21 cellular contexts compared by ENCODE assay signal in genomic region chr9:123954921-123955320, GRCh38. TPM values are rescaled to one million over a fixed set of nuclear protein-coding genes. Genes with fewer than 3 reads are reported as not detected.
A peak's percentile ranks its signal among the peaks of the same experiment; 100 is the strongest.
DNase-seq lines count a peak whose midpoint lies in the region; ATAC-seq and TF ChIP-seq lines count a peak whose summit lies in the region.
"Had no signal": no experiment of that assay in that cellular context is flagged by ENCODE, and none has a peak within 500 bp of the region (broad histone marks: within the 10 kb centered on the region; RNA-seq: fewer than 3 reads in every experiment).

No MANE protein-coding gene starts in this region.

- POLR2A ChIA-PET in IMR-90 (lab: Charles Lee; ENCODE audit: unreplicated experiment) = no interaction called here

- H2BK120ac ChIP-seq in IMR-90 (ENCODE audit: low read depth, low read length) = no peak overlapping the region

- H2BK15ac ChIP-seq in IMR-90 (ENCODE audit: low read depth, low read length) = no peak overlapping the region

- H3K27me3 ChIP-seq in IMR-90 (ENCODE audit: control insufficient read depth, insufficient read depth, low read length) (peaks cover 34% of the 10 kb centered on the region), right lobe of liver (no peaks in the 10 kb centered on the region)
- H3K27me3 ChIP-seq: upper lobe of left lung had no signal

- no peak overlapping the region for H3K4ac ChIP-seq in IMR-90 (ENCODE audit: low read depth, low read length)

- CTCF ChIA-PET in IMR-90 (lab: Yijun Ruan, JAX) = interaction anchor here (0.6 kb wide), 1 partner anchor 449 kb away, joined by 3 read pairs; no protein-coding TSS in a partner anchor

- H3K14ac ChIP-seq in IMR-90 (replicated peaks; ENCODE audit: low read depth, low read length) = no peak overlapping the region

- no peaks in the 10 kb centered on the region for H3K9me3 Mint-ChIP-seq in stimulated activated effector memory CD8-positive, alpha-beta T cell treated with anti-CD3 and anti-CD28 coated beads, Interleukin-12 subunit alpha, Interleukin-12 subunit beta, amount 100 ng/mL, for 72 hours
- H3K9me3 Mint-ChIP-seq in stimulated activated naive CD8-positive, alpha-beta T cell treated with anti-CD3 and anti-CD28 coated beads, Interleukin-15, amount 100 ng/mL, for 72 hours = no peaks in the 10 kb centered on the region
- H3K9me3 Mint-ChIP-seq: endodermal cell had no signal

- in situ Hi-C loops in IMR-90 (cut with MboI; ENCODE audit: low sequenced_read_pairs) = no loop called here

- no peak overlapping the region for H3K4me3 Mint-ChIP-seq in stimulated activated effector memory CD8-positive, alpha-beta T cell treated with anti-CD3 and anti-CD28 coated beads, Interleukin-12 subunit alpha, Interleukin-12 subunit beta, amount 100 ng/mL, for 72 hours
- no peak overlapping the region for H3K4me3 Mint-ChIP-seq in stimulated activated naive CD8-positive, alpha-beta T cell treated with anti-CD3 and anti-CD28 coated beads, Interleukin-15, amount 100 ng/mL, for 72 hours
- H3K4me3 Mint-ChIP-seq: endodermal cell had no signal

- DNase-seq in AG20443 (ENCODE audit: low spot score) (peak; percentile 37), IMR-90 (peak; percentile 41), cardiac fibroblast (ENCODE audit: low read depth in 2 of 2) (peak; percentile 66 to 67), right lobe of liver (no peak), NCI-H510A (lab: John Stamatoyannopoulos, UW) (no peak), NCI-H2081 (lab: John Stamatoyannopoulos, UW) (no peak)
- no peak for DNase-seq in stimulated activated effector memory CD8-positive, alpha-beta T cell treated with anti-CD3 and anti-CD28 coated beads, Interleukin-12 subunit alpha, Interleukin-12 subunit beta, amount 100 ng/mL, for 72 hours (ENCODE audit: low spot score in 2 of 2)
- DNase-seq in stimulated activated naive CD8-positive, alpha-beta T cell treated with anti-CD3 and anti-CD28 coated beads, Interleukin-15, amount 100 ng/mL, for 72 hours = no peak
- DNase-seq: activated CD4-positive, alpha-beta T cell treated with anti-CD3 and anti-CD28 coated beads, Interleukin-2, amount 50 U/mL, for 1 hour; activated naive CD4-positive, alpha-beta T cell; activated T-cell treated with anti-CD3 and anti-CD28 coated beads for 4 hours; Caco-2; endodermal cell; glutamatergic neuron; NCI-H1436 treated with DMSO at 0.1 percent for 48 hours; NCI-H774; occipital lobe; right cardiac atrium; RPMI8226; stimulated activated naive CD8-positive, alpha-beta T cell treated with anti-CD3 and anti-CD28 coated beads, Interleukin-15, Interleukin-2, amounts not matched to agents 100 U/mL and 50 U/mL, for 24 hours; upper lobe of left lung had no signal

- no peaks in the 10 kb centered on the region for H3K4me1 Mint-ChIP-seq in stimulated activated effector memory CD8-positive, alpha-beta T cell treated with anti-CD3 and anti-CD28 coated beads, Interleukin-12 subunit alpha, Interleukin-12 subunit beta, amount 100 ng/mL, for 72 hours
- peaks cover 8% of the 10 kb centered on the region for H3K4me1 Mint-ChIP-seq in stimulated activated naive CD8-positive, alpha-beta T cell treated with anti-CD3 and anti-CD28 coated beads, Interleukin-15, amount 100 ng/mL, for 72 hours
- H3K4me1 Mint-ChIP-seq: endodermal cell had no signal

- peaks cover 44% of the 10 kb centered on the region for H3K27me3 Mint-ChIP-seq in stimulated activated naive CD8-positive, alpha-beta T cell treated with anti-CD3 and anti-CD28 coated beads, Interleukin-15, amount 100 ng/mL, for 72 hours

- no peak overlapping the region for H2BK20ac ChIP-seq in IMR-90 (ENCODE audit: low read depth, low read length)

- H3K9ac ChIP-seq in IMR-90 (ENCODE audit: low read depth, low read length) = no peak overlapping the region

- TF ChIP-seq CTCF in IMR-90 (conservative IDR thresholded peaks at IDR 0.05; ENCODE audit: low read depth, low read length) (no peak), cardiac fibroblast (IDR thresholded peaks at IDR 0.05; ENCODE audit: low read depth, low read length) (no peak), right lobe of liver (IDR thresholded peaks at IDR 0.05) (no peak)

- H4K5ac ChIP-seq in IMR-90 (ENCODE audit: low read depth, low read length) = no peak overlapping the region

- no peak overlapping the region for H2AK5ac ChIP-seq in IMR-90 (ENCODE audit: low read depth, low read length)

- H3K36me3 ChIP-seq in IMR-90 (ENCODE audit: control insufficient read depth, insufficient read depth, low read length) (no peaks in the 10 kb centered on the region), right lobe of liver (no peaks in the 10 kb centered on the region)
- H3K36me3 ChIP-seq: upper lobe of left lung had no signal

- TF ChIP-seq RAD21 in IMR-90 (IDR thresholded peaks at IDR 0.05; ENCODE audit: low read length) = no peak

- H3K4me1 ChIP-seq in IMR-90 (ENCODE audit: control insufficient read depth, insufficient read depth, low read length) (peaks cover 3% of the 10 kb centered on the region; the same call in 1 of the 2 replicates), right lobe of liver (no peaks in the 10 kb centered on the region)
- H3K4me1 ChIP-seq: Caco-2, upper lobe of left lung had no signal

- no peak overlapping the region for H3K27ac ChIP-seq in IMR-90 (ENCODE audit: insufficient read depth, low read length)
- no peak overlapping the region for H3K27ac ChIP-seq in right lobe of liver
- H3K27ac ChIP-seq: upper lobe of left lung had no signal

- H4K20me1 ChIP-seq in IMR-90 (ENCODE audit: insufficient read depth, low read length) = no peaks in the 10 kb centered on the region

- H3K27ac Mint-ChIP-seq in stimulated activated effector memory CD8-positive, alpha-beta T cell treated with anti-CD3 and anti-CD28 coated beads, Interleukin-12 subunit alpha, Interleukin-12 subunit beta, amount 100 ng/mL, for 72 hours = no peak overlapping the region
- H3K27ac Mint-ChIP-seq in stimulated activated naive CD8-positive, alpha-beta T cell treated with anti-CD3 and anti-CD28 coated beads, Interleukin-15, amount 100 ng/mL, for 72 hours = no peak overlapping the region
- H3K27ac Mint-ChIP-seq: endodermal cell had no signal

- no peak overlapping the region for H3K56ac ChIP-seq in IMR-90 (ENCODE audit: extremely low read depth, insufficient read depth, low read length)

- peaks cover 6% of the 10 kb centered on the region for H3K9me3 ChIP-seq in IMR-90 (ENCODE audit: control insufficient read depth, insufficient read depth, low read length)
- no peaks in the 10 kb centered on the region for H3K9me3 ChIP-seq in right lobe of liver
- H3K9me3 ChIP-seq: Caco-2, upper lobe of left lung had no signal

- H2AFZ ChIP-seq in IMR-90 (replicated peaks; ENCODE audit: low read length, poor library complexity) = no peak overlapping the region

- H3K4me3 ChIP-seq in IMR-90 (ENCODE audit: insufficient read depth, low read depth, low read length) (no peak overlapping the region), cardiac fibroblast (replicated peaks in 1 of 2; ENCODE audit: low read depth in 2 of 2, low read length in 2 of 2) (no peak overlapping the region), right lobe of liver (no peak overlapping the region)
- H3K4me3 ChIP-seq: upper lobe of left lung had no signal

- WGBS in IMR-90 (ENCODE audit: extremely low coverage in 2 of 2, insufficient read length in 1 of 2), 2 experiments = 25% methylated on average over 4 of the region's 6 CpGs; no CpG with 5 or more reads in 1 of the 2 experiments
- 46% methylated on average over 6 of the region's 6 CpGs for WGBS in right lobe of liver (ENCODE audit: insufficient coverage, low coverage, low lambda C conversion rate, missing lambda C conversion rate)

- H3K23ac ChIP-seq in IMR-90 (ENCODE audit: low read depth, low read length) = no peak overlapping the region

- H3K18ac ChIP-seq in IMR-90 (ENCODE audit: low read depth, low read length) = no peak overlapping the region

- H4K8ac ChIP-seq in IMR-90 (ENCODE audit: low read depth in 2 of 2, low read length in 2 of 2) = no peak overlapping the region

- H3K79me1 ChIP-seq in IMR-90 (ENCODE audit: low read depth in 1 of 2, low read length in 2 of 2) = no peaks in the 10 kb centered on the region

- H2AK9ac ChIP-seq in IMR-90 (replicated peaks; ENCODE audit: low read depth, low read length, poor library complexity) = no peak overlapping the region

- H2BK5ac ChIP-seq in IMR-90 (ENCODE audit: low read depth, low read length, poor library complexity, severe bottlenecking) = no peak overlapping the region

- ATAC-seq in IMR-90 (ENCODE audit: low read depth) (peak; percentile 75), right lobe of liver (peak in 3 of 4 donors; percentile 38 to 62 (median 52))
- no peak for ATAC-seq in stimulated activated effector memory CD8-positive, alpha-beta T cell treated with anti-CD3 and anti-CD28 coated beads, Interleukin-12 subunit alpha, Interleukin-12 subunit beta, amount 100 ng/mL, for 72 hours
- ATAC-seq in stimulated activated naive CD8-positive, alpha-beta T cell treated with anti-CD3 and anti-CD28 coated beads, Interleukin-15, amount 100 ng/mL, for 72 hours = no peak
- ATAC-seq: right cardiac atrium; stimulated activated naive CD8-positive, alpha-beta T cell treated with anti-CD3 and anti-CD28 coated beads, Interleukin-15, Interleukin-2, amounts not matched to agents 100 U/mL and 50 U/mL, for 24 hours had no signal

- H4K91ac ChIP-seq in IMR-90 (ENCODE audit: insufficient read depth, low read depth, low read length) = no peak overlapping the region

- H3K4me2 ChIP-seq in IMR-90 (ENCODE audit: low read depth, low read length) = no peak overlapping the region; the same call in 1 of the 2 replicates

- intact Hi-C loops in IMR-90 (cut with micrococcal nuclease) = no loop called here
- intact Hi-C loops in right lobe of liver (cut with DNase I) = no loop called here

- no peaks in the 10 kb centered on the region for H3K9me1 ChIP-seq in IMR-90 (ENCODE audit: insufficient read depth, low read length)

- BruUV-seq in IMR-90 (replicated peaks; lab: Mats Ljungman, UMichigan) = no TSS peak

- TF ChIP-seq POLR2A in IMR-90 (IDR thresholded peaks at IDR 0.05; ENCODE audit: low read depth, low read length) = no peak
- TF ChIP-seq POLR2A in right lobe of liver (IDR thresholded peaks at IDR 0.05) = no peak

- H3K36me3 Mint-ChIP-seq in stimulated activated effector memory CD8-positive, alpha-beta T cell treated with anti-CD3 and anti-CD28 coated beads, Interleukin-12 subunit alpha, Interleukin-12 subunit beta, amount 100 ng/mL, for 72 hours = no peaks in the 10 kb centered on the region

- dilution Hi-C loops in IMR-90 (cut with HindIII; ENCODE audit: low sequenced_read_pairs, unreplicated experiment) = no loop called here

TF ChIP-seq in IMR-90, 13 proteins besides CTCF, POLR2A, EP300 and RAD21 (continues in another document):
- TF ChIP-seq MAZ (IDR thresholded peaks at IDR 0.05; ENCODE audit: borderline replicate concordance, low read depth, low read length) = no peak

RNA-seq across cellular contexts. Expression of gene DENND1A, which starts 25.0 kb away (rescaled TPM):
- total RNA-seq in IMR-90 (2012; rRNA removed) (21.4 and 27.6 TPM in 2 replicates), right lobe of liver (10 to 100 TPM; 13.9 to 22.6 (median 16.3) TPM)
- polyA plus RNA-seq in IMR-90 (2012; rRNA removed) = 21.2 and 21.4 TPM in 2 replicates
- 14.6 and 25.1 TPM in 2 replicates for polyA plus RNA-seq in IMR-90 (2012; cell fraction: cytosol; rRNA removed)
- polyA plus RNA-seq in IMR-90 (2012; cell fraction: nucleus; rRNA removed; ENCODE audit: low replicate concordance) = 17.5 and 18.6 TPM in 2 replicates

RNA-seq across cellular contexts. Expression of gene LHX2, which starts 56.6 kb away (rescaled TPM):
- not detected in 2 replicates for total RNA-seq in IMR-90 (2012; rRNA removed)
- not detected in 2 replicates for polyA plus RNA-seq in IMR-90 (2012; rRNA removed)
- not detected in 2 replicates for polyA plus RNA-seq in IMR-90 (2012; cell fraction: cytosol; rRNA removed)
- not detected in 2 replicates for polyA plus RNA-seq in IMR-90 (2012; cell fraction: nucleus; rRNA removed; ENCODE audit: low replicate concordance)
- total RNA-seq in right lobe of liver = 1 to 10 TPM in 5 of 6 experiments, under 1 TPM in 1; 0.64 to 5.0 (median 3.0) TPM
- total RNA-seq: upper lobe of left lung had no signal

Comparison
In these comparisons a context has a peak if more than half of its experiments do, and no peak if none do; other contexts are left out.
1. DNase-seq: peak in AG20443 (single experiment), IMR-90 (single experiment) and cardiac fibroblast (2 of 2); none in right lobe of liver (0 of 3), stimulated activated effector memory CD8-positive, alpha-beta T cell treated with anti-CD3 and anti-CD28 coated beads, Interleukin-12 subunit alpha, Interleukin-12 subunit beta, amount 100 ng/mL, for 72 hours (0 of 2), stimulated activated naive CD8-positive, alpha-beta T cell treated with anti-CD3 and anti-CD28 coated beads, Interleukin-15, amount 100 ng/mL, for 72 hours (0 of 2), NCI-H510A (single experiment) and NCI-H2081 (0 of 2).
2. ATAC-seq: peak in IMR-90 (single experiment) and right lobe of liver (3 of 4); none in stimulated activated effector memory CD8-positive, alpha-beta T cell treated with anti-CD3 and anti-CD28 coated beads, Interleukin-12 subunit alpha, Interleukin-12 subunit beta, amount 100 ng/mL, for 72 hours (single experiment) and stimulated activated naive CD8-positive, alpha-beta T cell treated with anti-CD3 and anti-CD28 coated beads, Interleukin-15, amount 100 ng/mL, for 72 hours (single experiment).